ENCODE assay signal across 17 cellular contexts in genomic region chrX:1334854-1335253, GRCh38. TPM values are rescaled to one million over a fixed set of nuclear protein-coding genes. Genes with fewer than 3 reads are reported as not detected.
DNase-seq lines count a peak whose midpoint lies in the region; ATAC-seq, FAIRE-seq and TF ChIP-seq lines count a peak whose summit lies in the region.
"Had no signal": no experiment of that assay in that cellular context is flagged by ENCODE, and none has a peak within 500 bp of the region (broad histone marks: within the 10 kb centered on the region; RNA-seq: fewer than 3 reads in every experiment).

No MANE protein-coding gene starts in this region.

- no peak overlapping the region for H3K14ac ChIP-seq in mesenchymal stem cell (ENCODE audit: low read length in 2 of 2)

- no peak for ATAC-seq in Right ventricle myocardium inferior
- ATAC-seq in heart right ventricle: no peak
- ATAC-seq in GM18907 (IDR thresholded peaks at IDR 0.05; ENCODE audit: unreplicated experiment): no peak

- no peak overlapping the region for H2BK12ac ChIP-seq in mesenchymal stem cell (ENCODE audit: low read length in 2 of 2)

- no peak overlapping the region for H2AFZ ChIP-seq in mesenchymal stem cell (ENCODE audit: low read depth, low read length)

- no peak overlapping the region for H3K18ac ChIP-seq in mesenchymal stem cell (ENCODE audit: low read depth in 1 of 2, low read length in 2 of 2)

- peak overlapping the region; percentile 23 for H2BK15ac ChIP-seq in mesenchymal stem cell (ENCODE audit: low read depth, poor library complexity, severe bottlenecking)

- intact Hi-C loops in Right ventricle myocardium inferior (cut with DNase I): no loop called here
- intact Hi-C loops in heart right ventricle (cut with DNase I): no loop called here

- DNase-seq in Right ventricle myocardium inferior (ENCODE audit: missing footprints) (peak; percentile 8), heart right ventricle (no peak), RPMI8226 (peak; percentile 2), mesenchymal stem cell (no peak), urothelium cell line (ENCODE audit: low spot score) (no peak)
- no peak for DNase-seq in activated T-cell treated with anti-CD3 and anti-CD28 coated beads, Interleukin-2, amount 50 U/mL, for 1 hour
- DNase-seq: H7, Karpas-422, MM.1S, NCI-H1417, NCI-H1930, NCI-H2171, NCI-H510A, NCI-H82 had no signal

- H3K27me3 ChIP-seq in heart right ventricle: no peaks in the 10 kb centered on the region
- H3K27me3 ChIP-seq in mesenchymal stem cell (ENCODE audit: control insufficient read depth in 1 of 2, insufficient read depth in 1 of 2, low read length in 2 of 2): peaks cover 0 to 3% of the 10 kb centered on the region in 2 experiments
- H3K27me3 ChIP-seq: SJSA1 had no signal

- H3K9ac ChIP-seq in mesenchymal stem cell (ENCODE audit: low read length): no peak overlapping the region

- no peak overlapping the region for H3K4me3 ChIP-seq in heart right ventricle
- H3K4me3 ChIP-seq in mesenchymal stem cell (ENCODE audit: insufficient read depth in 1 of 2, low read depth in 1 of 2, low read length in 2 of 2): no peak overlapping the region
- H3K4me3 ChIP-seq: SJSA1 had no signal

- no peak overlapping the region for H2BK120ac ChIP-seq in mesenchymal stem cell (ENCODE audit: low read depth, low read length)

- no peak overlapping the region for H2AK5ac ChIP-seq in mesenchymal stem cell (ENCODE audit: low read length, severe bottlenecking)

- no peak overlapping the region for H4K91ac ChIP-seq in mesenchymal stem cell (ENCODE audit: low read length)

- TF ChIP-seq CTCF in heart right ventricle (IDR thresholded peaks at IDR 0.05): no peak

- no peak overlapping the region for H3K27ac ChIP-seq in heart right ventricle
- H3K27ac ChIP-seq in mesenchymal stem cell (ENCODE audit: low read length, poor library complexity, severe bottlenecking): no peak overlapping the region
- H3K27ac ChIP-seq: SJSA1 had no signal

- H3K23ac ChIP-seq in mesenchymal stem cell (ENCODE audit: low read length in 2 of 2): no peak overlapping the region

- H4K8ac ChIP-seq in mesenchymal stem cell (ENCODE audit: low read length): no peak overlapping the region

- FAIRE-seq in urothelium cell line (lab: Jason Lieb, UNC): no peak

- WGBS in heart right ventricle, 2 donors: 65 to 74% methylated on average over 10 of the region's 10 CpGs
- 79% methylated on average over 10 of the region's 10 CpGs for WGBS in mesenchymal stem cell

- H3K36me3 ChIP-seq in heart right ventricle (no peaks in the 10 kb centered on the region), mesenchymal stem cell (ENCODE audit: control insufficient read depth in 1 of 2, insufficient read depth in 2 of 2, low read depth in 1 of 2, low read length in 2 of 2) (no peaks in the 10 kb centered on the region)
- H3K36me3 ChIP-seq: SJSA1 had no signal

- H3K4ac ChIP-seq in mesenchymal stem cell (ENCODE audit: low read depth in 1 of 2, low read length in 2 of 2): no peak overlapping the region

- H3K9me3 ChIP-seq in heart right ventricle: peaks cover 0 to 15% (median 6%) of the 10 kb centered on the region in 11 donors
- peaks cover 2% of the 10 kb centered on the region for H3K9me3 ChIP-seq in mesenchymal stem cell (ENCODE audit: control insufficient read depth, low read length)
- H3K9me3 ChIP-seq: SJSA1 had no signal

- no peak overlapping the region for H2BK5ac ChIP-seq in mesenchymal stem cell (ENCODE audit: low read depth, low read length, poor library complexity, severe bottlenecking)

- peaks cover 0 to 46% (median 3%) of the 10 kb centered on the region in 9 donors for H3K4me1 ChIP-seq in heart right ventricle
- no peaks in the 10 kb centered on the region for H3K4me1 ChIP-seq in mesenchymal stem cell (ENCODE audit: control insufficient read depth, insufficient read depth, low read depth, low read length)
- H3K4me1 ChIP-seq: SJSA1 had no signal

- H3K79me1 ChIP-seq in mesenchymal stem cell (replicated peaks; ENCODE audit: low read length, poor library complexity, severe bottlenecking): no peaks in the 10 kb centered on the region

- H3K4me2 ChIP-seq in mesenchymal stem cell (ENCODE audit: low read length, poor library complexity, severe bottlenecking): no peak overlapping the region

RNA-seq across cellular contexts. Expression of gene IL3RA, which starts 1.7 kb away (rescaled TPM):
- total RNA-seq in Right ventricle myocardium inferior (8.1 TPM), heart right ventricle (10 to 100 TPM in 1 of 10 donors, 1 to 10 TPM in 9; 4.5 to 11.4 (median 5.0) TPM)
- polyA plus RNA-seq in heart right ventricle: 10 to 100 TPM; 15.2 to 20.8 TPM
- polyA plus RNA-seq in mesenchymal stem cell (2013, experiment 1 of 2): 1.4 TPM
- polyA plus RNA-seq in mesenchymal stem cell (2013, experiment 2 of 2): 1.4 TPM
- total RNA-seq: RPMI7951, SJSA1 had no signal

RNA-seq across cellular contexts. Expression of gene SLC25A6, which starts 57.1 kb away (rescaled TPM):
- total RNA-seq in Right ventricle myocardium inferior (145 TPM), heart right ventricle (100 to 1,000 TPM; 128 to 186 (median 141) TPM)
- 100 to 1,000 TPM in 1 of 2 donors, 10 to 100 TPM in 1; 74.8 to 272 TPM for polyA plus RNA-seq in heart right ventricle
- 554 TPM for polyA plus RNA-seq in mesenchymal stem cell (2013, experiment 1 of 2)
- 544 TPM for polyA plus RNA-seq in mesenchymal stem cell (2013, experiment 2 of 2)

Comparison
In these comparisons a context has a peak if more than half of its experiments do, and no peak if none do; other contexts are left out.
1. DNase-seq: peak in Right ventricle myocardium inferior (single experiment) and RPMI8226 (single experiment); none in heart right ventricle (0 of 2), mesenchymal stem cell (single experiment), activated T-cell treated with anti-CD3 and anti-CD28 coated beads, Interleukin-2, amount 50 U/mL, for 1 hour (single experiment) and urothelium cell line (single experiment).